ENCODE assay signal across 8 cellular contexts in the genomic region with DNA sequence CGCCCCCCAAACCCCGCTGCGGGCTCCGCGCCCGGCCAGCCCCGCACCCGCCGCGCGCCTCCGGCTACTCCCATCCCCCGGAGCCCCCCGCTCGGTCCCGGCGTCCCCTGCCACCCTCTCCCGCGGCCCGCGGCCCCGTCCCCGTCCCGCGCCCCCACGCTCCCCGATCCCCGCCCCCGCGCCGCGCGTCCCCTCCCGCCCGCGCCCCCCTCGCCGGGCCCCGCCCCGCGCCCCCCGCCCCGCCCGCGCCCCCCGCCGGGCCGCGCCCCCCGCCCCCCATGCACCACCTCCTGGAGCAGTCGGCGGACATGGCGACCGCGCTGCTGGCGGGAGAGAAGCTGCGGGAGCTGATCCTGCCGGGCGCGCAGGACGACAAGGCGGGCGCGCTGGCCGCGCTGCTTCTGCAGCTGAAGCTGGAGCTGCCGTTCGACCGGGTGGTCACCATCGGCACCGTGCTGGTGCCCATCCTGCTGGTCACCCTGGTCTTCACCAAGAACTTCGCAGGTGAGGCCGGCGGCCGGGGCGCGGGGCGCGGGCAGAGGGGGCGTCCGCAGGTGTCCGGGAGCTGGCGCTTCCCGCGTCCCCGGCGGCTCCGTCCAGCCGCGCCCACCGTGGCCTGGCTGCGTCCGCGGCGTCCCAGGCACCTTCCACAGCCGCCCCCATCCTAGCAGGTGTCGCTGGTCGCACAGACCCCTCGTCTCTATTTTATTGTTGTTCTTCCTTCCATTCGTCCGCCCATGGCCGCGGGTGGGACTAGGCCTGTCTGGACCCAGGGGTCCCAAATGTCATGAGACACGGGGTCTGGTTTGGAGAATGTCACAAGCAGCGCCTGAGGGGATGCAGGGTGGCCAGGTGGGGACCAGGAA. TPM values are rescaled to one million over a fixed set of nuclear protein-coding genes. Genes with fewer than 3 reads are reported as not detected.
A peak's percentile ranks its signal among the peaks of the same experiment; 100 is the strongest.
DNase-seq lines count a peak whose midpoint lies in the region; ATAC-seq lines count a peak whose summit lies in the region.

A gene with protein sequence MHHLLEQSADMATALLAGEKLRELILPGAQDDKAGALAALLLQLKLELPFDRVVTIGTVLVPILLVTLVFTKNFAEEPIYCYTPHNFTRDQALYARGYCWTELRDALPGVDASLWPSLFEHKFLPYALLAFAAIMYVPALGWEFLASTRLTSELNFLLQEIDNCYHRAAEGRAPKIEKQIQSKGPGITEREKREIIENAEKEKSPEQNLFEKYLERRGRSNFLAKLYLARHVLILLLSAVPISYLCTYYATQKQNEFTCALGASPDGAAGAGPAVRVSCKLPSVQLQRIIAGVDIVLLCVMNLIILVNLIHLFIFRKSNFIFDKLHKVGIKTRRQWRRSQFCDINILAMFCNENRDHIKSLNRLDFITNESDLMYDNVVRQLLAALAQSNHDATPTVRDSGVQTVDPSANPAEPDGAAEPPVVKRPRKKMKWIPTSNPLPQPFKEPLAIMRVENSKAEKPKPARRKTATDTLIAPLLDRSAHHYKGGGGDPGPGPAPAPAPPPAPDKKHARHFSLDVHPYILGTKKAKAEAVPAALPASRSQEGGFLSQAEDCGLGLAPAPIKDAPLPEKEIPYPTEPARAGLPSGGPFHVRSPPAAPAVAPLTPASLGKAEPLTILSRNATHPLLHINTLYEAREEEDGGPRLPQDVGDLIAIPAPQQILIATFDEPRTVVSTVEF (plus strand): TSS at position 279 of the 866 bp plus-strand sequence. CDS start 0 bp downstream, at position 279.

- DNase-seq in activated CD4-positive, alpha-beta T cell treated with anti-CD3 and anti-CD28 coated beads for 36 hours: no peak
- DNase-seq in activated CD4-positive, alpha-beta T cell treated with anti-CD3 and anti-CD28 coated beads, Interleukin-2, amount 50 U/mL, for 1 hour: no peak
- no peak for DNase-seq in activated T-helper 2 cell treated with anti-CD3 and anti-CD28 coated beads, Interferon-gamma antibody, Interleukin-2, Interleukin-4, amounts not matched to agents 10 μg/mL and 5 μg/mL and 100 μg/mL, durations not matched to agents 14 hours and 24 hours and 36 hours (ENCODE audit: low spot score)
- DNase-seq in left kidney (ENCODE audit: low read depth, low spot score) (peak; percentile 64), NCI-H2029 (lab: John Stamatoyannopoulos, UW) (no peak)

- H3K36me3 Mint-ChIP-seq in activated CD4-positive, alpha-beta T cell treated with anti-CD3 and anti-CD28 coated beads for 36 hours (ENCODE audit: low read depth): no peaks in the 10 kb centered on the region
- no peaks in the 10 kb centered on the region for H3K36me3 Mint-ChIP-seq in activated T-helper 2 cell treated with anti-CD3 and anti-CD28 coated beads, Interferon-gamma antibody, Interleukin-2, Interleukin-4, amounts not matched to agents 10 μg/mL and 5 μg/mL and 100 μg/mL, durations not matched to agents 14 hours and 24 hours and 36 hours (ENCODE audit: low read depth)

- H3K27me3 ChIP-seq in thymus (ENCODE audit: control insufficient read depth, insufficient read depth): peaks cover 35% of the 10 kb centered on the region

- intact Hi-C loops in activated CD4-positive, alpha-beta T cell treated with anti-CD3 and anti-CD28 coated beads for 36 hours (cut with DNase I, micrococcal nuclease): loop anchor here in 1 of 2 experiments (1.0 kb wide), 2 partner anchors 15 to 20 kb away; partner anchors contain the start of gene TRABD
- intact Hi-C loops in activated T-helper 2 cell treated with anti-CD3 and anti-CD28 coated beads, Interferon-gamma antibody, Interleukin-2, Interleukin-4, amounts not matched to agents 10 μg/mL and 5 μg/mL and 100 μg/mL, durations not matched to agents 14 hours and 24 hours and 36 hours (cut with micrococcal nuclease): no loop called here

- H3K4me1 ChIP-seq in thymus (ENCODE audit: control insufficient read depth, insufficient read depth, low read length): no peaks in the 10 kb centered on the region

- ATAC-seq in activated CD4-positive, alpha-beta T cell treated with anti-CD3 and anti-CD28 coated beads for 36 hours: no peak
- ATAC-seq in GM19324 (IDR thresholded peaks at IDR 0.05; ENCODE audit: low FRiP score, unreplicated experiment) (no peak), GM19395 (IDR thresholded peaks at IDR 0.05; ENCODE audit: unreplicated experiment) (no peak)

- H3K36me3 ChIP-seq in thymus (ENCODE audit: control insufficient read depth, insufficient read depth): no peaks in the 10 kb centered on the region

- POLR2A ChIA-PET in activated CD4-positive, alpha-beta T cell treated with anti-CD3 and anti-CD28 coated beads for 36 hours (lab: Charles Lee): interaction anchor here (0.6 to 0.9 kb wide), 2 partner anchors 17 to 230 kb away, joined by 3 to 7 read pairs; no protein-coding TSS in a partner anchor

- H3K4me3 Mint-ChIP-seq in activated CD4-positive, alpha-beta T cell treated with anti-CD3 and anti-CD28 coated beads for 36 hours: peak within 1 kb of the TSS; percentile 64
- peak within 1 kb of the TSS; percentile 67 for H3K4me3 Mint-ChIP-seq in activated T-helper 2 cell treated with anti-CD3 and anti-CD28 coated beads, Interferon-gamma antibody, Interleukin-2, Interleukin-4, amounts not matched to agents 10 μg/mL and 5 μg/mL and 100 μg/mL, durations not matched to agents 14 hours and 24 hours and 36 hours (ENCODE audit: low read depth)

- H3K27ac Mint-ChIP-seq in activated CD4-positive, alpha-beta T cell treated with anti-CD3 and anti-CD28 coated beads for 36 hours: no peak within 1 kb of the TSS
- H3K27ac Mint-ChIP-seq in activated T-helper 2 cell treated with anti-CD3 and anti-CD28 coated beads, Interferon-gamma antibody, Interleukin-2, Interleukin-4, amounts not matched to agents 10 μg/mL and 5 μg/mL and 100 μg/mL, durations not matched to agents 14 hours and 24 hours and 36 hours: peak within 1 kb of the TSS; percentile 33

- no peaks in the 10 kb centered on the region for H3K9me3 Mint-ChIP-seq in activated CD4-positive, alpha-beta T cell treated with anti-CD3 and anti-CD28 coated beads for 36 hours (ENCODE audit: low read depth)
- H3K9me3 Mint-ChIP-seq in activated T-helper 2 cell treated with anti-CD3 and anti-CD28 coated beads, Interferon-gamma antibody, Interleukin-2, Interleukin-4, amounts not matched to agents 10 μg/mL and 5 μg/mL and 100 μg/mL, durations not matched to agents 14 hours and 24 hours and 36 hours: no peaks in the 10 kb centered on the region

- CTCF ChIA-PET in activated CD4-positive, alpha-beta T cell treated with anti-CD3 and anti-CD28 coated beads for 36 hours (lab: Charles Lee): interaction anchor here (0.7 to 0.9 kb wide), 2 partner anchors 177 to 491 kb away, joined by 3 read pairs; no protein-coding TSS in a partner anchor

- 25% methylated on average over 101 of the region's 105 CpGs for WGBS in thymus

- peak within 1 kb of the TSS; percentile 51 for H3K4me3 ChIP-seq in thymus (ENCODE audit: low read length)

- peaks cover 2% of the 10 kb centered on the region for H3K4me1 Mint-ChIP-seq in activated CD4-positive, alpha-beta T cell treated with anti-CD3 and anti-CD28 coated beads for 36 hours
- peaks cover 12% of the 10 kb centered on the region for H3K4me1 Mint-ChIP-seq in activated T-helper 2 cell treated with anti-CD3 and anti-CD28 coated beads, Interferon-gamma antibody, Interleukin-2, Interleukin-4, amounts not matched to agents 10 μg/mL and 5 μg/mL and 100 μg/mL, durations not matched to agents 14 hours and 24 hours and 36 hours (ENCODE audit: low read depth)

- no peaks in the 10 kb centered on the region for H3K9me3 ChIP-seq in thymus (ENCODE audit: control insufficient read depth)

- no peak within 1 kb of the TSS for H3K27ac ChIP-seq in thymus (ENCODE audit: low read depth)

- H3K27me3 Mint-ChIP-seq in activated CD4-positive, alpha-beta T cell treated with anti-CD3 and anti-CD28 coated beads for 36 hours: peaks cover 30% of the 10 kb centered on the region
- peaks cover 26% of the 10 kb centered on the region for H3K27me3 Mint-ChIP-seq in activated T-helper 2 cell treated with anti-CD3 and anti-CD28 coated beads, Interferon-gamma antibody, Interleukin-2, Interleukin-4, amounts not matched to agents 10 μg/mL and 5 μg/mL and 100 μg/mL, durations not matched to agents 14 hours and 24 hours and 36 hours (ENCODE audit: low read depth)

RNA-seq across cellular contexts. Expression of the gene that starts here (rescaled TPM):
- 1 to 10 TPM; 2.2 to 2.7 TPM for total RNA-seq in activated CD4-positive, alpha-beta T cell treated with anti-CD3 and anti-CD28 coated beads for 36 hours
- total RNA-seq in activated T-helper 2 cell treated with anti-CD3 and anti-CD28 coated beads, Interferon-gamma antibody, Interleukin-2, Interleukin-4, amounts not matched to agents 10 μg/mL and 5 μg/mL and 100 μg/mL, durations not matched to agents 14 hours and 24 hours and 36 hours: 2.4 and 2.8 TPM in 2 replicates
- 1.6 TPM for polyA plus RNA-seq in thymus
